ENCODE assay signal across 14 cellular contexts in genomic region chr11:134630896-134631295, GRCh38.
DNase-seq lines count a peak whose midpoint lies in the region; ATAC-seq and TF ChIP-seq lines count a peak whose summit lies in the region.
"Had no signal": no experiment of that assay in that cellular context is flagged by ENCODE, and none has a peak within 500 bp of the region (broad histone marks: within the 10 kb centered on the region; RNA-seq: fewer than 3 reads in every experiment).

No MANE protein-coding gene starts in this region.

- DNase-seq in activated effector memory CD4-positive, alpha-beta T cell treated with anti-CD3 and anti-CD28 coated beads, Interleukin-2, amount 50 U/mL, for 16 hours = peak; percentile 57
- DNase-seq in activated effector memory CD4-positive, alpha-beta T cell treated with Interleukin-2 at 50 U/mL for 16 hours = no peak
- DNase-seq in NCI-H345 treated with DMSO at 0.1 percent for 48 hours (lab: John Stamatoyannopoulos, UW; ENCODE audit: unreplicated experiment) (peak; percentile 70), left lobe of liver (ENCODE audit: low spot score) (peak; percentile 31), brain microvascular endothelial cell (no peak), cortex of kidney (lab: John Stamatoyannopoulos, UW) (no peak), GDM1 (lab: John Stamatoyannopoulos, UW) (no peak)
- DNase-seq: C1 segment of cervical spinal cord; Calu3; CD4-positive, alpha-beta T cell; DMS 273 treated with DMSO at 0.1 percent for 48 hours had no signal

- H3K27me3 ChIP-seq in brain microvascular endothelial cell (replicated peaks) = no peaks in the 10 kb centered on the region

- no peak overlapping the region for H3K27ac ChIP-seq in brain microvascular endothelial cell
- H3K27ac ChIP-seq: HL-60 had no signal

- no peaks in the 10 kb centered on the region for H3K36me3 ChIP-seq in brain microvascular endothelial cell (replicated peaks)

- no peak overlapping the region for H3K4me3 ChIP-seq in brain microvascular endothelial cell (ENCODE audit: low read depth, low read length)
- H3K4me3 ChIP-seq: GM12878 had no signal

- in situ Hi-C loops in brain microvascular endothelial cell (cut with HindIII; ENCODE audit: low pct_ligation_motif_present, low sequenced_read_pairs) = no loop called here

- no peak for TF ChIP-seq CTCF in brain microvascular endothelial cell (IDR thresholded peaks at IDR 0.05; ENCODE audit: low read depth, low read length, missing control alignments)

- ATAC-seq in left lobe of liver = no peak
- ATAC-seq: GM12878, HCT116 had no signal

Comparison
In these comparisons a context has a peak if more than half of its experiments do, and no peak if none do; other contexts are left out.
1. DNase-seq: peak in activated effector memory CD4-positive, alpha-beta T cell treated with anti-CD3 and anti-CD28 coated beads, Interleukin-2, amount 50 U/mL, for 16 hours (single experiment), NCI-H345 treated with DMSO at 0.1 percent for 48 hours (single experiment) and left lobe of liver (single experiment); none in activated effector memory CD4-positive, alpha-beta T cell treated with Interleukin-2 at 50 U/mL for 16 hours (single experiment), brain microvascular endothelial cell (single experiment), cortex of kidney (single experiment) and GDM1 (single experiment).